ENCODE assay signal across 33 cellular contexts in the genomic region with DNA sequence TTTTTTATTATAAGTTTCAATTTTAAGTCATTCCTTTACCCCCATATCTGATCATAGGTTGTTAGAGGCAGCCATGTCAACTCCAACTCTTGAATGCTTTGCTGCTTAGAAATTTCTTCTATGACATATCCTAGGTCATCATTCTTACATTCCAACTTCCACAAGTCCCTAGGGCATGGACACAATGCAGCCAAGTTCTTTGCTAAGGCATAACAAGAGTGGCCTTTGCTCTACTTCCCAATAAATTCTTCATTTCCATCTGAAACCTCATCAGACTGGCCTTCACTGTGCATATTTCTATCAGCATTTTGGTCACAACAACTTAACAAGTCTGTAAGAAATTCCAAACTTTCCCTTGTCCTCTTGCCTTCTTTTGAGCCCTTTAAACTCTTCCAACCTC. TPM values are rescaled to one million over a fixed set of nuclear protein-coding genes. Genes with fewer than 3 reads are reported as not detected.
"Had no signal": no experiment of that assay in that cellular context is flagged by ENCODE, and none has a peak within 500 bp of the region (broad histone marks: within the 10 kb centered on the region; RNA-seq: fewer than 3 reads in every experiment).

No MANE protein-coding gene starts in this region.

- H3K9ac ChIP-seq: parathyroid adenoma had no signal

- H3K9me3 Mint-ChIP-seq: natural killer cell treated with Interleukin-12 subunit alpha and Interleukin-12 subunit beta and Interleukin-15 and Interleukin-18, amount 100 ng/mL, for 72 hours; neural crest cell; stimulated activated effector memory CD8-positive, alpha-beta T cell treated with anti-CD3 and anti-CD28 coated beads, Interleukin-12 subunit alpha, Interleukin-12 subunit beta, amount 100 ng/mL, for 72 hours; stimulated activated naive CD8-positive, alpha-beta T cell treated with anti-CD3 and anti-CD28 coated beads, Interleukin-15, Interleukin-2, amounts not matched to agents 100 ng/mL and 50 ng/mL, for 24 hours had no signal

- H3K36me3 ChIP-seq: heart right ventricle, left lung, neutrophil, right lobe of liver, tibial artery, upper lobe of left lung had no signal

- H3K27ac Mint-ChIP-seq: mesothelial cell of epicardium; natural killer cell treated with Interleukin-12 subunit alpha and Interleukin-12 subunit beta and Interleukin-15 and Interleukin-18, amount 100 ng/mL, for 72 hours; progenitor cell of endocrine pancreas; stimulated activated effector memory CD8-positive, alpha-beta T cell treated with anti-CD3 and anti-CD28 coated beads, Interleukin-12 subunit alpha, Interleukin-12 subunit beta, amount 100 ng/mL, for 72 hours; stimulated activated naive CD8-positive, alpha-beta T cell treated with anti-CD3 and anti-CD28 coated beads, Interleukin-15, Interleukin-2, amounts not matched to agents 100 ng/mL and 50 ng/mL, for 24 hours had no signal

- H3K4me3 Mint-ChIP-seq: mesothelial cell of epicardium; naive B cell; natural killer cell treated with Interleukin-12 subunit alpha and Interleukin-12 subunit beta and Interleukin-15 and Interleukin-18, amount 100 ng/mL, for 72 hours; neural crest cell; stimulated activated effector memory CD8-positive, alpha-beta T cell treated with anti-CD3 and anti-CD28 coated beads, Interleukin-12 subunit alpha, Interleukin-12 subunit beta, amount 100 ng/mL, for 72 hours; stimulated activated naive CD8-positive, alpha-beta T cell treated with anti-CD3 and anti-CD28 coated beads, Interleukin-15, Interleukin-2, amounts not matched to agents 100 ng/mL and 50 ng/mL, for 24 hours had no signal

- H3K27ac ChIP-seq: dorsolateral prefrontal cortex, heart right ventricle, left lung, neutrophil, parathyroid adenoma, right lobe of liver, testis, tibial artery, upper lobe of left lung had no signal

- H3K9me3 ChIP-seq: heart right ventricle, mucosa of descending colon, neutrophil, right lobe of liver, testis, tibial artery, upper lobe of left lung had no signal

- H3K4me1 ChIP-seq: left lung, parathyroid adenoma, upper lobe of left lung had no signal

- ATAC-seq: left lung; mucosa of descending colon; right lobe of liver; stimulated activated effector memory CD8-positive, alpha-beta T cell treated with anti-CD3 and anti-CD28 coated beads, Interleukin-12 subunit alpha, Interleukin-12 subunit beta, amount 100 ng/mL, for 72 hours had no signal

- H3K4me3 ChIP-seq: dorsolateral prefrontal cortex, heart right ventricle, left lung, mucosa of descending colon, right lobe of liver, testis, tibial artery, upper lobe of left lung had no signal

- H2AFZ ChIP-seq: parathyroid adenoma had no signal

- H3K4me1 Mint-ChIP-seq: mesothelial cell of epicardium; naive B cell; stimulated activated effector memory CD8-positive, alpha-beta T cell treated with anti-CD3 and anti-CD28 coated beads, Interleukin-12 subunit alpha, Interleukin-12 subunit beta, amount 100 ng/mL, for 72 hours had no signal

- H3K36me3 Mint-ChIP-seq: mesothelial cell of epicardium; naive B cell; natural killer cell treated with Interleukin-12 subunit alpha and Interleukin-12 subunit beta and Interleukin-15 and Interleukin-18, amount 100 ng/mL, for 72 hours; stimulated activated effector memory CD8-positive, alpha-beta T cell treated with anti-CD3 and anti-CD28 coated beads, Interleukin-12 subunit alpha, Interleukin-12 subunit beta, amount 100 ng/mL, for 72 hours had no signal

- DNase-seq: central memory CD4-positive, alpha-beta T cell; dorsolateral prefrontal cortex; effector CD4-positive, alpha-beta T cell; foreskin fibroblast; glutamatergic neuron; heart right ventricle; hippocampal formation; left cardiac atrium; left lung; mesenchymal stem cell; mucosa of descending colon; naive B cell; right lobe of liver; stimulated activated CD4-positive, alpha-beta T cell treated with anti-CD3 and anti-CD28 coated beads, Interleukin-2, amount 100 ng/mL, for 24 hours; stimulated activated CD4-positive, alpha-beta T cell treated with anti-CD3 and anti-CD28 coated beads, Interleukin-4, amount 100 ng/mL, for 24 hours; testis; tibial artery; upper lobe of left lung had no signal

- H3K27me3 ChIP-seq: left lung, neutrophil, right lobe of liver, testis, tibial artery, upper lobe of left lung had no signal

- H3K79me2 ChIP-seq: parathyroid adenoma had no signal

RNA-seq across cellular contexts. Expression of a gene that starts 28.5 kb away (rescaled TPM):
- total RNA-seq: cerebellum; dorsolateral prefrontal cortex; heart right ventricle; kidney epithelial cell; left cardiac atrium; left lung; lower leg skin; lung microvascular endothelial cell; mesothelial cell of epicardium; mucosa of descending colon; natural killer cell treated with Interleukin-12 subunit alpha and Interleukin-12 subunit beta and Interleukin-15 and Interleukin-18, amount 100 ng/mL, for 72 hours; neural crest cell; omental fat pad; progenitor cell of endocrine pancreas; right lobe of liver; skeletal muscle tissue; subcutaneous adipose tissue; upper lobe of left lung had no signal
